ENCODE assay signal across 8 cellular contexts in the genomic region with DNA sequence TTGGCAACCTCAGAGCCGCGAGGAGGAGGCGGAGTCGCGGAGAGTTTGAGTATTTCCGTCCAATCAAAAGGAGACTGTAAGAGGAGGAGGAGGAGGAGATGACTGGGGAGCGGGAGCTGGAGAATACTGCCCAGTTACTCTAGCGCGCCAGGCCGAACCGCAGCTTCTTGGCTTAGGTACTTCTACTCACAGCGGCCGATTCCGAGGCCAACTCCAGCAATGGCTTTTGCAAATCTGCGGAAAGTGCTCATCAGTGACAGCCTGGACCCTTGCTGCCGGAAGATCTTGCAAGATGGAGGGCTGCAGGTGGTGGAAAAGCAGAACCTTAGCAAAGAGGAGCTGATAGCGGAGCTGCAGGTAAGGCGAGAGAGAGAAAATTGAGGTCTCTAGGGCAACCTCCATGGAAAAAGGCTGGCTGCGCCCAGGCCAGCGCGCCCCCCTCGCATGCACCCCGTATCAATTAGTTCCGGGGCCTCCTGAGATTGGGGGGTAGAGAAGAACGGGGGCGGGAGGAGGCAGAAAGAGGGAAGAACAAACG. TPM values are rescaled to one million over a fixed set of nuclear protein-coding genes. Genes with fewer than 3 reads are reported as not detected.
DNase-seq lines count a peak whose midpoint lies in the region; ATAC-seq and TF ChIP-seq lines count a peak whose summit lies in the region.

Gene PHGDH (plus strand): TSS at position 131 of the 538 bp plus-strand sequence. CDS start 89 bp downstream, at position 220.

- peaks cover 17 to 32% of the 10 kb centered on the region in 2 donors for H3K36me3 Mint-ChIP-seq in activated naive CD4-positive, alpha-beta T cell treated with anti-CD3 and anti-CD28 coated beads, Interleukin-2, amount 50 U/mL, for 72 hours

- H3K9ac ChIP-seq in HUES64 (ENCODE audit: low read depth, low read length) = peak within 1 kb of the TSS; percentile 90
- H3K9ac ChIP-seq in OCI-LY3 (ENCODE audit: low read length) = peak within 1 kb of the TSS; percentile 78

- peak; percentile 82 for ATAC-seq in GM19351 (IDR thresholded peaks at IDR 0.05; ENCODE audit: unreplicated experiment)
- peak; percentile 92 to 93 for ATAC-seq in activated naive CD4-positive, alpha-beta T cell treated with anti-CD3 and anti-CD28 coated beads, Interleukin-2, amount 50 U/mL, for 72 hours
- peak; percentile 82 to 90 for ATAC-seq in upper lobe of left lung (ENCODE audit: low FRiP score in 2 of 2)

- H4K20me1 ChIP-seq in OCI-LY3 (ENCODE audit: insufficient read depth, low read length) (peaks cover 23% of the 10 kb centered on the region; the same call in 1 of the 2 replicates), osteoblast (ENCODE audit: insufficient read depth, low read length) (no peaks in the 10 kb centered on the region)

- no peak for TF ChIP-seq EP300 in upper lobe of left lung (IDR thresholded peaks at IDR 0.05)

- peaks cover 39% of the 10 kb centered on the region for H3K4me1 ChIP-seq in HUES64 (ENCODE audit: insufficient read depth, low read length)
- peaks cover 10% of the 10 kb centered on the region for H3K4me1 ChIP-seq in OCI-LY3 (ENCODE audit: low read length)
- peaks cover 19% of the 10 kb centered on the region for H3K4me1 ChIP-seq in osteoblast (ENCODE audit: insufficient read depth, low read length)
- peaks cover 13 to 19% (median 16%) of the 10 kb centered on the region in 4 donors for H3K4me1 ChIP-seq in upper lobe of left lung

- peak within 1 kb of the TSS; percentile 74 for H2AFZ ChIP-seq in OCI-LY3 (ENCODE audit: low read depth, low read length)
- peak within 1 kb of the TSS; percentile 92 for H2AFZ ChIP-seq in osteoblast (ENCODE audit: low read length)

- no peaks in the 10 kb centered on the region for H3K27me3 ChIP-seq in HUES64 (ENCODE audit: insufficient read depth, low read length)
- peaks cover 7% of the 10 kb centered on the region for H3K27me3 ChIP-seq in OCI-LY3 (ENCODE audit: low read depth, low read length)
- H3K27me3 ChIP-seq in osteoblast (ENCODE audit: insufficient read depth, low read length) = peaks cover 19% of the 10 kb centered on the region
- peaks cover 0 to 13% (median 1%) of the 10 kb centered on the region in 4 donors for H3K27me3 ChIP-seq in upper lobe of left lung

- H3K9me3 ChIP-seq in HUES64 (ENCODE audit: insufficient read depth, low read depth, low read length) (no peaks in the 10 kb centered on the region), OCI-LY3 (ENCODE audit: insufficient read depth, low read length) (no peaks in the 10 kb centered on the region), osteoblast (ENCODE audit: low read depth, low read length) (no peaks in the 10 kb centered on the region), upper lobe of left lung (no peaks in the 10 kb centered on the region)

- H3K4me2 ChIP-seq in OCI-LY3 (ENCODE audit: low read length) = peak within 1 kb of the TSS; percentile 82
- peak within 1 kb of the TSS; percentile 99 for H3K4me2 ChIP-seq in osteoblast (ENCODE audit: insufficient read depth, low read length)

- H3K36me3 ChIP-seq in HUES64 (ENCODE audit: insufficient read depth, low read length) = peaks cover 7% of the 10 kb centered on the region; the same call in 1 of the 2 replicates
- H3K36me3 ChIP-seq in OCI-LY3 (replicated peaks; ENCODE audit: low read depth, low read length) = no peaks in the 10 kb centered on the region
- H3K36me3 ChIP-seq in osteoblast (ENCODE audit: insufficient read depth, low read length) = no peaks in the 10 kb centered on the region
- H3K36me3 ChIP-seq in upper lobe of left lung = no peaks in the 10 kb centered on the region

- TF ChIP-seq POLR2A in upper lobe of left lung (IDR thresholded peaks at IDR 0.05) = peak in 2 of 4 donors; percentile 33 to 48

- peak within 1 kb of the TSS; percentile 84 to 98 for H3K27ac Mint-ChIP-seq in activated naive CD4-positive, alpha-beta T cell treated with anti-CD3 and anti-CD28 coated beads, Interleukin-2, amount 50 U/mL, for 72 hours

- WGBS in HUES64 = under 1% methylated on average over 27 of the region's 27 CpGs
- WGBS in upper lobe of left lung, 2 donors = 2% methylated on average over 22 to 27 of the region's 27 CpGs

- DNase-seq in CD1c-positive myeloid dendritic cell (ENCODE audit: extremely low spot score) (peak; percentile 41), glomerular visceral epithelial cell (ENCODE audit: extremely low spot score) (peak; percentile 87), osteoblast (ENCODE audit: insufficient read length, low spot score, missing footprints) (peak; percentile 97), upper lobe of left lung (peak in 1 of 2 donors; percentile 75)
- DNase-seq in activated naive CD4-positive, alpha-beta T cell treated with anti-CD3 and anti-CD28 coated beads, Interleukin-2, amount 50 U/mL, for 72 hours (ENCODE audit: low spot score in 2 of 2) = peak; percentile 64 to 67

- H3K9me3 Mint-ChIP-seq in activated naive CD4-positive, alpha-beta T cell treated with anti-CD3 and anti-CD28 coated beads, Interleukin-2, amount 50 U/mL, for 72 hours = no peaks in the 10 kb centered on the region

- H3K4me3 ChIP-seq in HUES64 (ENCODE audit: low read length) (peak within 1 kb of the TSS; percentile 80), OCI-LY3 (ENCODE audit: low read length) (peak within 1 kb of the TSS; percentile 84), osteoblast (ENCODE audit: insufficient read depth, low read length) (peak within 1 kb of the TSS; percentile 90), upper lobe of left lung (peak within 1 kb of the TSS; percentile 50 to 63 (median 55))

- H3K27ac ChIP-seq in HUES64 (ENCODE audit: low read depth, low read length) = peak within 1 kb of the TSS; percentile 92
- peak within 1 kb of the TSS; percentile 18 for H3K27ac ChIP-seq in OCI-LY3 (ENCODE audit: low read length)
- peak within 1 kb of the TSS; percentile 47 for H3K27ac ChIP-seq in osteoblast (ENCODE audit: low read depth, low read length)
- H3K27ac ChIP-seq in upper lobe of left lung = peak within 1 kb of the TSS; percentile 51 to 75 (median 60)

- H3K79me2 ChIP-seq in OCI-LY3 (ENCODE audit: low read length) = peaks cover 41% of the 10 kb centered on the region
- peaks cover 31% of the 10 kb centered on the region for H3K79me2 ChIP-seq in osteoblast (ENCODE audit: insufficient read depth, low read length)

- no peak for TF ChIP-seq CTCF in OCI-LY3 (IDR thresholded peaks at IDR 0.05; ENCODE audit: low read depth, low read length)
- no peak for TF ChIP-seq CTCF in osteoblast (IDR thresholded peaks at IDR 0.05; ENCODE audit: extremely low read depth, low read depth, low read length)
- no peak for TF ChIP-seq CTCF in upper lobe of left lung (IDR thresholded peaks at IDR 0.05)

RNA-seq across cellular contexts. Expression of gene PHGDH, which starts in this region (rescaled TPM):
- polyA plus RNA-seq in HUES64 (2013, experiment 1 of 2) = 271 TPM
- polyA plus RNA-seq in HUES64 (2013, experiment 2 of 2) = 287 TPM
- total RNA-seq in activated naive CD4-positive, alpha-beta T cell treated with anti-CD3 and anti-CD28 coated beads, Interleukin-2, amount 50 U/mL, for 72 hours = 100 to 1,000 TPM in 1 of 2 donors, 10 to 100 TPM in 1; 73.2 to 241 TPM
- 184 and 189 TPM in 2 replicates for total RNA-seq in osteoblast
- total RNA-seq in upper lobe of left lung = 10 to 100 TPM; 12.4 to 60.8 (median 21.7) TPM

Comparison
In these comparisons a context has a peak if more than half of its experiments do, and no peak if none do; other contexts are left out.
1. H3K27ac ChIP-seq: peak in every context shown above with its lines; median percentile 92 in HUES64; 60 in upper lobe of left lung; 47 in osteoblast; 18 in OCI-LY3.